Comparison of ENCODE assay signal across 22 cellular contexts in the genomic region with DNA sequence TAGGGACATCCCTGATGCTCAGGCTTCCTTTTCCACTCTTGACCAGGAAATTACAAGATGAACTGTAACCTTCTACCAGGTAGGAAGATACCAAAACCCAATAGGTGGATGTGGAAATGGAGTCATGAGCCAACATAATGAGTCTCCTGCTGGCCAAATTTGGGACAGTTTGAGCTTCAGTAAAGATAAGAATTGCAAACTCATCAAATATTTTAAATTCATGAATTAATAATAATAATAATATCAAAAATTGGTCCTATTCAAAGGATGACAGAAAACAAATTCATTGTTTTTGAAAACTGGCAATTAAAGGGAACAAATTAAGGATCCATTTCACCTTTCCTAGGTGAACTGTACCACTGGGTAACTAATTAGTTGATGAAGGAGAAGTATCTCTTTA.
A peak's percentile ranks its signal among the peaks of the same experiment; 100 is the strongest.
DNase-seq lines count a peak whose midpoint lies in the region; ATAC-seq, FAIRE-seq and TF ChIP-seq lines count a peak whose summit lies in the region.
"Had no signal": no experiment of that assay in that cellular context is flagged by ENCODE, and none has a peak within 500 bp of the region (broad histone marks: within the 10 kb centered on the region; RNA-seq: fewer than 3 reads in every experiment).

No MANE protein-coding gene starts in this region.

- H3K79me2 ChIP-seq in K562 (ENCODE audit: control insufficient read depth, insufficient read depth, low read length) (no peaks in the 10 kb centered on the region), osteoblast (ENCODE audit: insufficient read depth, low read length) (no peaks in the 10 kb centered on the region)

- no peaks in the 10 kb centered on the region for H3K4me1 ChIP-seq in A549
- no peaks in the 10 kb centered on the region for H3K4me1 ChIP-seq in IMR-90 (ENCODE audit: control insufficient read depth, insufficient read depth, low read length)
- no peaks in the 10 kb centered on the region for H3K4me1 ChIP-seq in K562 (replicated peaks in 1 of 2; ENCODE audit: control insufficient read depth in 2 of 2, insufficient read depth in 2 of 2, low read length in 2 of 2)
- H3K4me1 ChIP-seq in osteoblast (ENCODE audit: insufficient read depth, low read length): no peaks in the 10 kb centered on the region
- H3K4me1 ChIP-seq: BLaER1 treated with 17β-estradiol and CSF1 and Interleukin-3, amounts not matched to agents 10 nM and 100 nM; Caco-2 had no signal

- dilution Hi-C loops in IMR-90 (cut with HindIII; ENCODE audit: low sequenced_read_pairs, unreplicated experiment): no loop called here

- H3K56ac ChIP-seq in IMR-90 (ENCODE audit: extremely low read depth, insufficient read depth, low read length): no peak overlapping the region

- intact Hi-C loops in IMR-90 (cut with micrococcal nuclease) (no loop called here), K562 (cut with micrococcal nuclease) (no loop called here)

- ATAC-seq in A549: no peak
- no peak for ATAC-seq in IMR-90 (ENCODE audit: low read depth)
- ATAC-seq in K562: no peak
- ATAC-seq: CD8-positive, alpha-beta T cell; GM12878 had no signal

- no peak overlapping the region for H3K27ac ChIP-seq in A549
- no peak overlapping the region for H3K27ac ChIP-seq in IMR-90 (ENCODE audit: insufficient read depth, low read length)
- no peak overlapping the region for H3K27ac ChIP-seq in K562 (ENCODE audit: extremely low read depth, low read depth, low read length)
- no peak overlapping the region for H3K27ac ChIP-seq in osteoblast (ENCODE audit: low read depth, low read length)
- H3K27ac ChIP-seq: BLaER1 treated with 17β-estradiol and CSF1 and Interleukin-3, amounts not matched to agents 10 nM and 100 nM; C4-2B had no signal

- H3K4ac ChIP-seq in IMR-90 (ENCODE audit: low read depth, low read length): no peak overlapping the region

- no peak overlapping the region for H4K8ac ChIP-seq in IMR-90 (ENCODE audit: low read depth in 2 of 2, low read length in 2 of 2)

- no peak overlapping the region for H2BK15ac ChIP-seq in IMR-90 (ENCODE audit: low read depth, low read length)

- no peak overlapping the region for H4K91ac ChIP-seq in IMR-90 (ENCODE audit: insufficient read depth, low read depth, low read length)

- no peak overlapping the region for H3K23ac ChIP-seq in IMR-90 (ENCODE audit: low read depth, low read length)

- H3K27me3 Mint-ChIP-seq in mesothelial cell of epicardium (ENCODE audit: low read depth): no peaks in the 10 kb centered on the region

- H3K9me3 Mint-ChIP-seq in mesothelial cell of epicardium: peaks cover 35% of the 10 kb centered on the region

- CTCF ChIA-PET in A549 (lab: Yijun Ruan, JAX) (no interaction called here), IMR-90 (lab: Yijun Ruan, JAX) (no interaction called here), K562 (lab: Yijun Ruan, JAX; ENCODE audit: low intra/inter-chr PET ratio) (no interaction called here)

- TF ChIP-seq RAD21 in A549 (conservative IDR thresholded peaks at IDR 0.05 in 1 of 2, IDR thresholded peaks at IDR 0.05 in 1 of 2): no peak
- no peak for TF ChIP-seq RAD21 in IMR-90 (IDR thresholded peaks at IDR 0.05; ENCODE audit: low read length)
- TF ChIP-seq RAD21 in K562 (CRISPR knock-in tag; conservative IDR thresholded peaks at IDR 0.05 in 1 of 2, IDR thresholded peaks at IDR 0.05 in 1 of 2): no peak

- H3K4me2 ChIP-seq in A549 (no peak overlapping the region), IMR-90 (ENCODE audit: low read depth, low read length) (no peak overlapping the region), K562 (ENCODE audit: insufficient read depth, low read length) (no peak overlapping the region), osteoblast (ENCODE audit: insufficient read depth, low read length) (no peak overlapping the region)
- H3K4me2 ChIP-seq: BLaER1 treated with 17β-estradiol and CSF1 and Interleukin-3, amounts not matched to agents 10 nM and 100 nM had no signal

- TF ChIP-seq EP300 in A549 (IDR thresholded peaks at IDR 0.05) (no peak), K562 (IDR thresholded peaks at IDR 0.05; ENCODE audit: low read length) (no peak)

- H3K14ac ChIP-seq in IMR-90 (replicated peaks; ENCODE audit: low read depth, low read length): no peak overlapping the region

- no peak overlapping the region for H2BK120ac ChIP-seq in IMR-90 (ENCODE audit: low read depth, low read length)

- TF ChIP-seq CTCF in A549 (IDR thresholded peaks at IDR 0.05) (no peak), IMR-90 (conservative IDR thresholded peaks at IDR 0.05; ENCODE audit: low read depth, low read length) (no peak), K562 (IDR thresholded peaks at IDR 0.05 in 2 of 3, conservative IDR thresholded peaks at IDR 0.05 in 1 of 3; ENCODE audit: insufficient read depth in 2 of 3, low read depth in 1 of 3, low read length in 3 of 3) (no peak), mesothelial cell of epicardium (IDR thresholded peaks at IDR 0.05; ENCODE audit: unreplicated experiment) (peak; percentile 17), osteoblast (IDR thresholded peaks at IDR 0.05; ENCODE audit: extremely low read depth, low read depth, low read length) (no peak)

- POLR2A ChIA-PET in A549 (lab: Yijun Ruan, JAX): no interaction called here
- POLR2A ChIA-PET in IMR-90 (lab: Charles Lee; ENCODE audit: unreplicated experiment): no interaction called here
- POLR2A ChIA-PET in K562 (lab: Yijun Ruan, JAX): no interaction called here

- FAIRE-seq in A549 (lab: Jason Lieb, UNC) (no peak), K562 (lab: Jason Lieb, UNC) (no peak)
- FAIRE-seq: D721Med, GM12878, GM12892, GM18507 had no signal

- BruUV-seq in IMR-90 (replicated peaks; lab: Mats Ljungman, UMichigan) (no TSS peak), K562 (replicated peaks; lab: Mats Ljungman, UMichigan) (no TSS peak)

- no peak overlapping the region for H4K5ac ChIP-seq in IMR-90 (ENCODE audit: low read depth, low read length)

- H3K18ac ChIP-seq in IMR-90 (ENCODE audit: low read depth, low read length): no peak overlapping the region

- no peak overlapping the region for H2AK5ac ChIP-seq in IMR-90 (ENCODE audit: low read depth, low read length)

- H3K4me3 Mint-ChIP-seq in mesothelial cell of epicardium: no peak overlapping the region
- H3K4me3 Mint-ChIP-seq: B cell; CD4-positive, alpha-beta T cell; CD8-positive, alpha-beta T cell had no signal

- no peak overlapping the region for H2AK9ac ChIP-seq in IMR-90 (replicated peaks; ENCODE audit: low read depth, low read length, poor library complexity)

- no peaks in the 10 kb centered on the region for H3K4me1 Mint-ChIP-seq in mesothelial cell of epicardium
- H3K4me1 Mint-ChIP-seq: B cell had no signal

- H3K4me3 ChIP-seq in A549: no peak overlapping the region
- no peak overlapping the region for H3K4me3 ChIP-seq in IMR-90 (ENCODE audit: insufficient read depth, low read depth, low read length)
- no peak overlapping the region for H3K4me3 ChIP-seq in K562
- H3K4me3 ChIP-seq in osteoblast (ENCODE audit: insufficient read depth, low read length): no peak overlapping the region
- H3K4me3 ChIP-seq: BLaER1 treated with 17β-estradiol and CSF1 and Interleukin-3, amounts not matched to agents 10 nM and 100 nM; GM12878 had no signal

- DNase-seq in A549 (ENCODE audit: low read depth in 1 of 2, low spot score in 1 of 2): no peak
- DNase-seq in IMR-90: no peak
- no peak for DNase-seq in K562 (ENCODE audit: extremely low read depth in 1 of 4, low spot score in 3 of 4)
- no peak for DNase-seq in mesothelial cell of epicardium (ENCODE audit: low spot score in 2 of 2, unreplicated experiment in 2 of 2)
- no peak for DNase-seq in EL
- no peak for DNase-seq in NCI-H1930 (lab: John Stamatoyannopoulos, UW)
- DNase-seq in osteoblast (ENCODE audit: insufficient read length, low spot score, missing footprints): no peak
- DNase-seq: 8988T; AML-193; Caco-2; Calu3; CD4-positive, alpha-beta T cell; CD8-positive, alpha-beta T cell; DMS79 treated with DMSO at 0.1 percent for 48 hours; GDM1 had no signal

- no peaks in the 10 kb centered on the region for H3K9me3 ChIP-seq in A549
- H3K9me3 ChIP-seq in IMR-90 (ENCODE audit: control insufficient read depth, insufficient read depth, low read length): 0 out of 2 replicates have a peak, but pooled peaks cover 1% of the 10 kb centered on the region
- no peaks in the 10 kb centered on the region for H3K9me3 ChIP-seq in K562 (replicated peaks; ENCODE audit: control insufficient read depth, insufficient read depth, low read depth, low read length)
- no peaks in the 10 kb centered on the region for H3K9me3 ChIP-seq in osteoblast (ENCODE audit: low read depth, low read length)
- H3K9me3 ChIP-seq: Caco-2 had no signal

- H3K27me3 ChIP-seq in IMR-90 (ENCODE audit: control insufficient read depth, insufficient read depth, low read length) (no peaks in the 10 kb centered on the region), K562 (ENCODE audit: control insufficient read depth in 2 of 2, insufficient read depth in 2 of 2, low read length in 2 of 2) (no peaks in the 10 kb centered on the region), osteoblast (ENCODE audit: insufficient read depth, low read length) (no peaks in the 10 kb centered on the region)
- H3K27me3 ChIP-seq: BLaER1 treated with 17β-estradiol and CSF1 and Interleukin-3, amounts not matched to agents 10 nM and 100 nM had no signal

- H3K9ac ChIP-seq in IMR-90 (ENCODE audit: low read depth, low read length) (no peak overlapping the region), K562 (ENCODE audit: insufficient read depth in 1 of 2, low read depth in 2 of 2, low read length in 2 of 2) (no peak overlapping the region)
- H3K9ac ChIP-seq: BLaER1 treated with 17β-estradiol and CSF1 and Interleukin-3, amounts not matched to agents 10 nM and 100 nM had no signal

- no peaks in the 10 kb centered on the region for H3K79me1 ChIP-seq in IMR-90 (ENCODE audit: low read depth in 1 of 2, low read length in 2 of 2)

- in situ Hi-C loops in IMR-90 (cut with MboI; ENCODE audit: low sequenced_read_pairs) (no loop called here), K562 (cut with MboI) (no loop called here)

- peaks cover 2% of the 10 kb centered on the region for H3K36me3 Mint-ChIP-seq in mesothelial cell of epicardium
- H3K36me3 Mint-ChIP-seq: CD8-positive, alpha-beta T cell had no signal

- H2BK20ac ChIP-seq in IMR-90 (ENCODE audit: low read depth, low read length): no peak overlapping the region

- TF ChIP-seq POLR2A in A549 (IDR thresholded peaks at IDR 0.05; ENCODE audit: low read length) (no peak), IMR-90 (IDR thresholded peaks at IDR 0.05; ENCODE audit: low read depth, low read length) (no peak), K562 (conservative IDR thresholded peaks at IDR 0.05) (no peak)

- no peak overlapping the region for H2BK5ac ChIP-seq in IMR-90 (ENCODE audit: low read depth, low read length, poor library complexity, severe bottlenecking)

- no peaks in the 10 kb centered on the region for H3K36me3 ChIP-seq in IMR-90 (ENCODE audit: control insufficient read depth, insufficient read depth, low read length)
- no peaks in the 10 kb centered on the region for H3K36me3 ChIP-seq in K562 (ENCODE audit: control insufficient read depth, insufficient read depth, low read length)
- no peaks in the 10 kb centered on the region for H3K36me3 ChIP-seq in osteoblast (ENCODE audit: insufficient read depth, low read length)
- H3K36me3 ChIP-seq: BLaER1 treated with 17β-estradiol and CSF1 and Interleukin-3, amounts not matched to agents 10 nM and 100 nM had no signal

- H2AFZ ChIP-seq in IMR-90 (replicated peaks; ENCODE audit: low read length, poor library complexity): no peak overlapping the region
- no peak overlapping the region for H2AFZ ChIP-seq in K562 (ENCODE audit: low read depth, low read length)
- no peak overlapping the region for H2AFZ ChIP-seq in osteoblast (ENCODE audit: low read length)

- H3K9me1 ChIP-seq in IMR-90 (ENCODE audit: insufficient read depth, low read length) (no peaks in the 10 kb centered on the region), K562 (ENCODE audit: control insufficient read depth, insufficient read depth, low read length) (no peaks in the 10 kb centered on the region)

- H4K20me1 ChIP-seq in IMR-90 (ENCODE audit: insufficient read depth, low read length) (no peaks in the 10 kb centered on the region), K562 (replicated peaks; ENCODE audit: control insufficient read depth, insufficient read depth, low read length) (no peaks in the 10 kb centered on the region), osteoblast (ENCODE audit: insufficient read depth, low read length) (no peaks in the 10 kb centered on the region)
- H4K20me1 ChIP-seq: BLaER1 treated with 17β-estradiol and CSF1 and Interleukin-3, amounts not matched to agents 10 nM and 100 nM had no signal

- H3K27ac Mint-ChIP-seq in mesothelial cell of epicardium: no peak overlapping the region
- H3K27ac Mint-ChIP-seq: B cell; CD4-positive, alpha-beta T cell; CD8-positive, alpha-beta T cell had no signal
